ENCODE assay signal across 9 cellular contexts in genomic region chr2:229852565-229852964, GRCh38.
DNase-seq lines count a peak whose midpoint lies in the region; ATAC-seq and TF ChIP-seq lines count a peak whose summit lies in the region.
"Had no signal": no experiment of that assay in that cellular context is flagged by ENCODE, and none has a peak within 500 bp of the region (broad histone marks: within the 10 kb centered on the region; RNA-seq: fewer than 3 reads in every experiment).

No MANE protein-coding gene starts in this region.

- POLR2A ChIA-PET in AG04450 (lab: Yijun Ruan, JAX), result no interaction called here

- H3K36me3 Mint-ChIP-seq in activated naive CD4-positive, alpha-beta T cell treated with anti-CD3 and anti-CD28 coated beads, Interleukin-2, amount 50 U/mL, for 72 hours, result peaks cover 24 to 48% of the 10 kb centered on the region in 2 donors

- H3K27ac Mint-ChIP-seq in activated naive CD4-positive, alpha-beta T cell treated with anti-CD3 and anti-CD28 coated beads, Interleukin-2, amount 50 U/mL, for 72 hours, result peak overlapping the region in 1 of 2 donors; percentile 13

- H3K4me3 ChIP-seq in AG04450 (ENCODE audit: low read depth, low read length) (no peak overlapping the region), NB4 (ENCODE audit: low read depth, low read length) (no peak overlapping the region)

- H3K27me3 ChIP-seq in AG04450 (ENCODE audit: control insufficient read depth, insufficient read depth, low read length), result no peaks in the 10 kb centered on the region

- TF ChIP-seq CTCF in AG04450 (IDR thresholded peaks at IDR 0.05; ENCODE audit: low read depth, low read length) (no peak), NB4 (IDR thresholded peaks at IDR 0.05; ENCODE audit: low read depth, low read length) (no peak)

- no peaks in the 10 kb centered on the region for H3K9me3 Mint-ChIP-seq in activated naive CD4-positive, alpha-beta T cell treated with anti-CD3 and anti-CD28 coated beads, Interleukin-2, amount 50 U/mL, for 72 hours
- H3K9me3 Mint-ChIP-seq: stimulated activated naive CD8-positive, alpha-beta T cell treated with anti-CD3 and anti-CD28 coated beads, Interleukin-15, Interleukin-2, amounts not matched to agents 100 ng/mL and 50 ng/mL, for 24 hours had no signal

- ATAC-seq in GM21390 (IDR thresholded peaks at IDR 0.05; ENCODE audit: unreplicated experiment) (peak; percentile 62), SK-N-SH treated with all-trans-retinoic acid at 6 μM for 48 hours (no peak)
- ATAC-seq in activated naive CD4-positive, alpha-beta T cell treated with anti-CD3 and anti-CD28 coated beads, Interleukin-2, amount 50 U/mL, for 72 hours, result peak; percentile 75 to 78

- H3K27ac ChIP-seq in AG04450 (ENCODE audit: low read depth, low read length), result no peak overlapping the region

- DNase-seq in AG04450 (ENCODE audit: low read depth, low spot score) (peak; percentile 36), NB4 (ENCODE audit: low read depth) (peak; percentile 8), lung microvascular endothelial cell (ENCODE audit: low read depth in 2 of 2) (peak; percentile 92 to 98), NCI-H82 treated with DMSO at 0.1 percent for 48 hours (lab: John Stamatoyannopoulos, UW; ENCODE audit: unreplicated experiment) (no peak), COR-L47 (lab: John Stamatoyannopoulos, UW) (no peak)
- DNase-seq in activated naive CD4-positive, alpha-beta T cell treated with anti-CD3 and anti-CD28 coated beads, Interleukin-2, amount 50 U/mL, for 72 hours (ENCODE audit: low spot score in 2 of 2), result peak in 1 of 2 donors; percentile 13

- H3K9me3 ChIP-seq in AG04450 (ENCODE audit: control insufficient read depth, insufficient read depth, low read length), result no peaks in the 10 kb centered on the region; the same call in 1 of the 2 replicates

- TF ChIP-seq POLR2A in NB4 (IDR thresholded peaks at IDR 0.05; ENCODE audit: extremely low read depth, insufficient read length), result no peak

- CTCF ChIA-PET in AG04450 (lab: Charles Lee), result interaction anchor here (1.2 to 2.0 kb wide), 2 partner anchors 51 to 71 kb away, joined by 3 to 9 read pairs; no protein-coding TSS in a partner anchor

TF ChIP-seq in SK-N-SH treated with all-trans-retinoic acid at 6 μM for 48 hours, 23 proteins besides CTCF, POLR2A, EP300 and RAD21:
- TF ChIP-seq ZC3H10 (CRISPR knock-in tag; IDR thresholded peaks at IDR 0.05), result no peak
- TF ChIP-seq OSR1 (CRISPR knock-in tag; IDR thresholded peaks at IDR 0.05), result no peak
- no peak for TF ChIP-seq ESRRG (CRISPR knock-in tag; IDR thresholded peaks at IDR 0.05)
- no peak for TF ChIP-seq ZNF565 (CRISPR knock-in tag; conservative IDR thresholded peaks at IDR 0.05; ENCODE audit: low read depth)
- TF ChIP-seq ZNF8 (CRISPR knock-in tag; IDR thresholded peaks at IDR 0.05), result no peak
- TF ChIP-seq TCF4 (CRISPR knock-in tag; IDR thresholded peaks at IDR 0.05; ENCODE audit: borderline replicate concordance), result no peak
- TF ChIP-seq GLIS3 (CRISPR knock-in tag; IDR thresholded peaks at IDR 0.05), result no peak
- TF ChIP-seq BACH2 (CRISPR knock-in tag; IDR thresholded peaks at IDR 0.05; ENCODE audit: borderline replicate concordance), result no peak

Comparison
In these comparisons a context has a peak if more than half of its experiments do, and no peak if none do; other contexts are left out.
1. DNase-seq: peak in AG04450 (single experiment), NB4 (single experiment) and lung microvascular endothelial cell (2 of 2); none in NCI-H82 treated with DMSO at 0.1 percent for 48 hours (single experiment) and COR-L47 (single experiment).